Comparison of ENCODE assay signal across 19 cellular contexts in the genomic region with DNA sequence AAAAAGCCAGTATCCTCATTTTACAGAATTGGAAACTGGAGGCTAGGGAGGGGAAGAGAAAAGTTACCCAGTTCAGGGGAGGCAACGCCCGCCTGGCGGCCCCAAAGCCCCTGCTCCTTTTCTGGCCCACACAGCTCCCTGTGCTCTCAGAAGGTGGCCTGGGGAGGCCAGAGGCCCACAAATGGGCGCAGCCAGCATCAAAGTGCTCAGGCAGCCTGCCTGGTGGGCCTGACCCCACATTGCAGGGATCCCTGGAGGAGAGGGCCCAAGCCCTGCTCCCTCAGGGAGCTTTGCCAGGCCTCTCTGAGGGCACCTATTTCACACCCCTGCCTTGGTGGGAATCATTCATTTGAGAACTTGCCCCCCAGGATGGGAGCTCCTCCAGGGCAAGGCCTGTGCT.
"Had no signal": no experiment of that assay in that cellular context is flagged by ENCODE, and none has a peak within 500 bp of the region (broad histone marks: within the 10 kb centered on the region; RNA-seq: fewer than 3 reads in every experiment).

No MANE protein-coding gene starts in this region.

- H3K4me3 ChIP-seq: body of pancreas, colonic mucosa, heart left ventricle, SK-N-MC, testis had no signal

- H3K27ac ChIP-seq: colonic mucosa, SK-N-MC, testis had no signal

- DNase-seq: activated CD4-positive, alpha-beta memory T cell treated with anti-CD3 and anti-CD28 coated beads for 36 hours; activated CD4-positive, alpha-beta T cell treated with anti-CD3 and anti-CD28 coated beads for 4 hours; activated naive CD4-positive, alpha-beta T cell; activated naive CD8-positive, alpha-beta T cell treated with anti-CD3 and anti-CD28 coated beads for 36 hours; body of pancreas; central memory CD4-positive, alpha-beta T cell; colonic mucosa; kidney glomerular epithelial cell; nucleus accumbens; retina; stimulated activated CD4-positive, alpha-beta T cell treated with anti-CD3 and anti-CD28 coated beads, Interleukin-12 subunit alpha, Interleukin-12 subunit beta, amount 100 ng/mL, for 4 hours; stimulated activated CD4-positive, alpha-beta T cell treated with anti-CD3 and anti-CD28 coated beads, Interleukin-1b, Interleukin-23, amount 100 ng/mL, for 48 hours; stimulated activated CD8-positive, alpha-beta memory T cell treated with anti-CD3 and anti-CD28 coated beads, Interleukin-4, amount 100 ng/mL, for 48 hours; stimulated activated naive CD4-positive, alpha-beta T cell treated with Interleukin-2 at 50 U/mL for 16 hours; testis had no signal

- ATAC-seq: heart left ventricle; natural killer cell treated with Interleukin-12 subunit alpha and Interleukin-12 subunit beta and Interleukin-15 and Interleukin-18, amount 100 ng/mL, for 72 hours; WTC11 had no signal

- H3K27me3 ChIP-seq: body of pancreas, colonic mucosa, heart left ventricle, testis had no signal

- H3K36me3 ChIP-seq: colonic mucosa had no signal

- H3K9me3 ChIP-seq: body of pancreas, colonic mucosa, heart left ventricle, testis had no signal
